Comparison of ENCODE assay signal across 20 cellular contexts in the genomic region with DNA sequence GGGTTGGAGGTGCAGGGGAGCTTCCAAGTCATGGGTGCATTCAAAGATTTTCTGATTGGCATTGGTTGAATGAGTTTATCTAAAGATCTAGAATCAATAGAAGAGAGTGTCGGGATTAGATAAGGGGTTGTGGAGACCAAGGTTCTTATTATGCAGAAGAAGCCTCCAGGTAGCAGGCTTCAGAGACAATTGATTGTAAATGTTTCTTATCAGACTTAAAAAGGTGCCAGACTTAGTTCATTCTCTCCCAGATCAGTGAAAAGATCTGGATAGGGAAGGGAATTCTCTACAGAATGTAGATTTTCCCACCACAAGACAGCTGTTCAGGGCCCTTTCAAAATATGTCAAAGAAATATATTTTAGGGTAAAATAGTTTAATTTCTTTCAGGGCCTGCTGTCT.
DNase-seq lines count a peak whose midpoint lies in the region; ATAC-seq and TF ChIP-seq lines count a peak whose summit lies in the region.
"Had no signal": no experiment of that assay in that cellular context is flagged by ENCODE, and none has a peak within 500 bp of the region (broad histone marks: within the 10 kb centered on the region; RNA-seq: fewer than 3 reads in every experiment).

No MANE protein-coding gene starts in this region.

- H3K27me3 ChIP-seq in endodermal cell (ENCODE audit: control insufficient read depth, insufficient read depth, low read length, poor library complexity, severe bottlenecking), result no peaks in the 10 kb centered on the region
- H3K27me3 ChIP-seq: BLaER1 had no signal

- H3K27ac Mint-ChIP-seq in activated naive CD8-positive, alpha-beta T cell treated with anti-CD3 and anti-CD28 coated beads, Interleukin-2, amount 10 ng/mL, durations not matched to agents 7 days and 5 days, result peak overlapping the region; percentile 24
- H3K27ac Mint-ChIP-seq in activated naive CD8-positive, alpha-beta T cell treated with anti-CD3 and anti-CD28 coated beads for 36 hours, result no peak overlapping the region
- peak overlapping the region; percentile 92 for H3K27ac Mint-ChIP-seq in endodermal cell
- H3K27ac Mint-ChIP-seq: B cell; CD4-positive, CD25-positive, alpha-beta regulatory T cell; CD8-positive, alpha-beta T cell; HFFc6 had no signal

- POLR2A ChIA-PET in activated naive CD8-positive, alpha-beta T cell treated with anti-CD3 and anti-CD28 coated beads, Interleukin-2, amount 10 ng/mL, durations not matched to agents 7 days and 5 days (lab: Charles Lee), result no interaction called here

- peaks cover 20% of the 10 kb centered on the region for H3K4me1 ChIP-seq in endodermal cell (ENCODE audit: control insufficient read depth, insufficient read depth, low read length)
- H3K4me1 ChIP-seq: HAP-1 had no signal

- H3K9me3 Mint-ChIP-seq in activated naive CD8-positive, alpha-beta T cell treated with anti-CD3 and anti-CD28 coated beads, Interleukin-2, amount 10 ng/mL, durations not matched to agents 7 days and 5 days, result peaks cover 2% of the 10 kb centered on the region
- H3K9me3 Mint-ChIP-seq in activated naive CD8-positive, alpha-beta T cell treated with anti-CD3 and anti-CD28 coated beads for 36 hours, result no peaks in the 10 kb centered on the region
- peaks cover 67% of the 10 kb centered on the region for H3K9me3 Mint-ChIP-seq in endodermal cell
- H3K9me3 Mint-ChIP-seq: CD8-positive, alpha-beta T cell; HFFc6 had no signal

- no peak for DNase-seq in activated naive CD8-positive, alpha-beta T cell treated with anti-CD3 and anti-CD28 coated beads, Interleukin-2, amount 10 ng/mL, durations not matched to agents 7 days and 5 days
- DNase-seq in activated naive CD8-positive, alpha-beta T cell treated with anti-CD3 and anti-CD28 coated beads for 36 hours, result no peak
- no peak for DNase-seq in endodermal cell
- peak; percentile 35 for DNase-seq in myocyte (ENCODE audit: low read depth)
- DNase-seq in occipital lobe (lab: John Stamatoyannopoulos, UW), result no peak
- no peak for DNase-seq in NOMO-1 treated with dmso at 0.1 percent for 144 hours (lab: John Stamatoyannopoulos, UW; ENCODE audit: unreplicated experiment)
- DNase-seq: Caco-2; CD4-positive, CD25-positive, alpha-beta regulatory T cell; DMS153; DND-41; GOT3; HFFc6 had no signal

- H3K9ac ChIP-seq in endodermal cell (ENCODE audit: extremely low read depth, low read length, poor library complexity, severe bottlenecking), result peak overlapping the region; percentile 66
- H3K9ac ChIP-seq: BLaER1 had no signal

- no peak overlapping the region for H3K4me3 Mint-ChIP-seq in activated naive CD8-positive, alpha-beta T cell treated with anti-CD3 and anti-CD28 coated beads, Interleukin-2, amount 10 ng/mL, durations not matched to agents 7 days and 5 days
- H3K4me3 Mint-ChIP-seq in activated naive CD8-positive, alpha-beta T cell treated with anti-CD3 and anti-CD28 coated beads for 36 hours, result no peak overlapping the region
- H3K4me3 Mint-ChIP-seq in endodermal cell, result peak overlapping the region; percentile 9
- H3K4me3 Mint-ChIP-seq: B cell; CD8-positive, alpha-beta T cell; HFFc6 had no signal

- H3K9me3 ChIP-seq in endodermal cell (ENCODE audit: control insufficient read depth, low read length), result peaks cover 24% of the 10 kb centered on the region
- H3K9me3 ChIP-seq: Caco-2, HAP-1 had no signal

- no peak for ATAC-seq in activated naive CD8-positive, alpha-beta T cell treated with anti-CD3 and anti-CD28 coated beads, Interleukin-2, amount 10 ng/mL, durations not matched to agents 7 days and 5 days (ENCODE audit: low read depth)
- no peak for ATAC-seq in HG02588 (IDR thresholded peaks at IDR 0.05; ENCODE audit: unreplicated experiment)
- no peak for ATAC-seq in GM21619 (IDR thresholded peaks at IDR 0.05; ENCODE audit: unreplicated experiment)
- ATAC-seq: CD8-positive, alpha-beta T cell had no signal

- H3K36me3 ChIP-seq in endodermal cell (ENCODE audit: control insufficient read depth, insufficient read depth, low read length), result no peaks in the 10 kb centered on the region
- H3K36me3 ChIP-seq: HAP-1 had no signal

- H3K4me3 ChIP-seq in endodermal cell (ENCODE audit: low read length), result no peak overlapping the region
- H3K4me3 ChIP-seq: BLaER1, HAP-1 had no signal

- peaks cover 17% of the 10 kb centered on the region for H3K36me3 Mint-ChIP-seq in activated naive CD8-positive, alpha-beta T cell treated with anti-CD3 and anti-CD28 coated beads, Interleukin-2, amount 10 ng/mL, durations not matched to agents 7 days and 5 days
- H3K36me3 Mint-ChIP-seq in activated naive CD8-positive, alpha-beta T cell treated with anti-CD3 and anti-CD28 coated beads for 36 hours, result no peaks in the 10 kb centered on the region
- peaks cover 6% of the 10 kb centered on the region for H3K36me3 Mint-ChIP-seq in endodermal cell (ENCODE audit: low read depth)
- H3K36me3 Mint-ChIP-seq: CD4-positive, CD25-positive, alpha-beta regulatory T cell; CD8-positive, alpha-beta T cell had no signal

- peak overlapping the region; percentile 75 for H3K27ac ChIP-seq in endodermal cell (ENCODE audit: low read depth, low read length)
- H3K27ac ChIP-seq: 22Rv1, C4-2B had no signal

- TF ChIP-seq CTCF in endodermal cell (conservative IDR thresholded peaks at IDR 0.05), result no peak

- no peaks in the 10 kb centered on the region for H3K27me3 Mint-ChIP-seq in activated naive CD8-positive, alpha-beta T cell treated with anti-CD3 and anti-CD28 coated beads, Interleukin-2, amount 10 ng/mL, durations not matched to agents 7 days and 5 days
- H3K27me3 Mint-ChIP-seq in activated naive CD8-positive, alpha-beta T cell treated with anti-CD3 and anti-CD28 coated beads for 36 hours, result no peaks in the 10 kb centered on the region
- no peaks in the 10 kb centered on the region for H3K27me3 Mint-ChIP-seq in endodermal cell (ENCODE audit: insufficient read depth)

- peaks cover 1% of the 10 kb centered on the region for H3K4me1 Mint-ChIP-seq in activated naive CD8-positive, alpha-beta T cell treated with anti-CD3 and anti-CD28 coated beads, Interleukin-2, amount 10 ng/mL, durations not matched to agents 7 days and 5 days
- H3K4me1 Mint-ChIP-seq in activated naive CD8-positive, alpha-beta T cell treated with anti-CD3 and anti-CD28 coated beads for 36 hours, result no peaks in the 10 kb centered on the region
- H3K4me1 Mint-ChIP-seq in endodermal cell, result peaks cover 25% of the 10 kb centered on the region
- H3K4me1 Mint-ChIP-seq: B cell had no signal

- 0% methylated on average over 1 of the region's 1 CpG for WGBS in endodermal cell (ENCODE audit: insufficient coverage in 1 of 2, insufficient read length in 1 of 2), 2 experiments
